8 cellular contexts compared by ENCODE assay signal in the genomic region with DNA sequence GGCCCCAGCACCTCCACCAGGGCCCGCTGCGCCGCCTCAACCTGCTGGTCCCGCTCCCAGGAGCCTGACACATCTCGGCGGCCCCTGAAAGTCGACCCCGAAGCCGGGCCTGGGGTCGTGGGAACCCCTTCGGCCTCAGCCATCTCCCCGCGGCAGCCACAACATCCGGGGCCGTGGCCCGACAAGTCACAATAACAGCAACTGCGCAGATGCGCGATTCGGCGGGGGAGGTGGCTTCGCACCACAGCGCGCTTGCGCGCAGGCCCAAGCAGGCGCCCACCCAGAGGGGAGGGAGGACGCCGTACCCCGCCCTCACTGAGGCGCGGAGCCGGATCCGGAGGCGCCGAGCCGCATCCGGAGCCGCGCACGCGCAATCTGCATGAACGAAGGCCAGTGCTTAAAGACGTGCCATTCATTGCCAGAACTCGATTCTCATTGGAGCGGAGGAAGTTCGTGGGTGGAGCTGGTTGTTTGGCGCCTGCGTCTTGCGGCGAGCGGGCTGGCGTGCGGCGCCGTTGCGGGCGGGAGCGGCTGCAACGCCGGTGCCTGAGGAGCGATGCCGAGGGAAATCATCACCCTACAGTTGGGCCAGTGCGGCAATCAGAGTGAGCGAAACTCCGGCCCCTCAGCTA. TPM values are rescaled to one million over a fixed set of nuclear protein-coding genes. Genes with fewer than 3 reads are reported as not detected.
DNase-seq lines count a peak whose midpoint lies in the region; ATAC-seq, FAIRE-seq and TF ChIP-seq lines count a peak whose summit lies in the region.

A gene with protein sequence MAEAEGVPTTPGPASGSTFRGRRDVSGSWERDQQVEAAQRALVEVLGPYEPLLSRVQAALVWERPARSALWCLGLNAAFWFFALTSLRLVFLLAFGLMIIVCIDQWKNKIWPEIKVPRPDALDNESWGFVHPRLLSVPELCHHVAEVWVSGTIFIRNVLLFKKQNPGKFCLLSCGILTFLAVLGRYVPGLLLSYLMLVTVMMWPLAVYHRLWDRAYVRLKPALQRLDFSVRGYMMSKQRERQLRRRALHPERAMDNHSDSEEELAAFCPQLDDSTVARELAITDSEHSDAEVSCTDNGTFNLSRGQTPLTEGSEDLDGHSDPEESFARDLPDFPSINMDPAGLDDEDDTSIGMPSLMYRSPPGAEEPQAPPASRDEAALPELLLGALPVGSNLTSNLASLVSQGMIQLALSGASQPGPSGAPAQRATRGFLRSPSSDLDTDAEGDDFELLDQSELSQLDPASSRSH (minus strand): TSS at position 193 of the 632 bp plus-strand sequence. CDS start 50 bp downstream, at position 143.
A gene (plus strand): TSS at position 502 of the 632 bp plus-strand sequence. CDS start 55 bp downstream, at position 557.

- TF ChIP-seq CTCF in DND-41 (IDR thresholded peaks at IDR 0.05; ENCODE audit: borderline replicate concordance, extremely low read depth, low read length, poor library complexity, severe bottlenecking), result peak; percentile 47

- H3K27ac Mint-ChIP-seq in activated T-cell treated with anti-CD3 and anti-CD28 coated beads, Interleukin-2, amount 50 U/mL, for 72 hours, result peak within 1 kb of the TSS; percentile 94

- DNase-seq in DND-41, result peak; percentile 99
- DNase-seq in RCC 7860 (ENCODE audit: low spot score), result peak; percentile 98
- DNase-seq in activated T-cell treated with anti-CD3 and anti-CD28 coated beads, Interleukin-2, amount 50 U/mL, for 72 hours, result peak; percentile 99 to 100
- DNase-seq in stimulated activated CD8-positive, alpha-beta memory T cell treated with anti-CD3 and anti-CD28 coated beads, Interleukin-7, amount 100 ng/mL, for 24 hours (ENCODE audit: low read depth), result peak; percentile 95

- H3K27me3 Mint-ChIP-seq in activated T-cell treated with anti-CD3 and anti-CD28 coated beads, Interleukin-2, amount 50 U/mL, for 72 hours (ENCODE audit: low read depth), result no peaks in the 10 kb centered on the region

- H3K9ac ChIP-seq in DND-41 (ENCODE audit: low read depth, low read length) (peak within 1 kb of the TSS; percentile 76), muscle layer of colon (ENCODE audit: low read length) (peak within 1 kb of the TSS; percentile 87)

- peaks cover 35% of the 10 kb centered on the region for H3K4me1 ChIP-seq in DND-41 (ENCODE audit: insufficient read depth, low read length)
- peaks cover 30% of the 10 kb centered on the region for H3K4me1 ChIP-seq in muscle layer of colon (ENCODE audit: insufficient read depth, low read length)

- H3K27ac ChIP-seq in DND-41 (ENCODE audit: low read length) (peak within 1 kb of the TSS; percentile 87), KOPT-K1 (ENCODE audit: low read depth, low read length, poor library complexity, severe bottlenecking) (peak within 1 kb of the TSS; percentile 85), muscle layer of colon (ENCODE audit: low read depth, low read length) (peak within 1 kb of the TSS; percentile 98)

- peak within 1 kb of the TSS; percentile 81 for H2AFZ ChIP-seq in DND-41 (ENCODE audit: low read depth, low read length)

- H3K27me3 ChIP-seq in DND-41 (ENCODE audit: insufficient read depth, low read length, poor library complexity) (no peaks in the 10 kb centered on the region), muscle layer of colon (ENCODE audit: control insufficient read depth in 1 of 2, insufficient read depth in 2 of 2, low read length in 2 of 2) (no peaks in the 10 kb centered on the region)

- peaks cover 44% of the 10 kb centered on the region for H3K4me1 Mint-ChIP-seq in activated T-cell treated with anti-CD3 and anti-CD28 coated beads, Interleukin-2, amount 50 U/mL, for 72 hours (ENCODE audit: low read depth)

- H3K36me3 ChIP-seq in DND-41 (ENCODE audit: insufficient read depth, low read length) (peaks cover 38% of the 10 kb centered on the region), KOPT-K1 (ENCODE audit: insufficient read depth, low read length) (peaks cover 35% of the 10 kb centered on the region), muscle layer of colon (ENCODE audit: insufficient read depth, low read length) (peaks cover 16% of the 10 kb centered on the region)

- peaks cover 60% of the 10 kb centered on the region for H3K79me2 ChIP-seq in DND-41 (ENCODE audit: insufficient read depth, low read length)

- H3K4me3 Mint-ChIP-seq in activated T-cell treated with anti-CD3 and anti-CD28 coated beads, Interleukin-2, amount 50 U/mL, for 72 hours, result peak within 1 kb of the TSS; percentile 98 to 100

- peak within 1 kb of the TSS; percentile 71 for H3K4me2 ChIP-seq in DND-41 (ENCODE audit: insufficient read depth, low read length)

- ATAC-seq in DND-41 (ENCODE audit: insufficient read depth, low read depth), result peak; percentile 91
- ATAC-seq in GM21786 (IDR thresholded peaks at IDR 0.05; ENCODE audit: unreplicated experiment), result peak; percentile 90
- ATAC-seq in activated T-cell treated with anti-CD3 and anti-CD28 coated beads, Interleukin-2, amount 50 U/mL, for 72 hours (replicated peaks in 1 of 2), result peak; percentile 93 to 94
- peak; percentile 97 for ATAC-seq in esophagus mucosa

- peaks cover 13% of the 10 kb centered on the region for H4K20me1 ChIP-seq in DND-41 (ENCODE audit: insufficient read depth, low read length)

- H3K4me3 ChIP-seq in DND-41 (ENCODE audit: low read depth in 1 of 2, low read length in 2 of 2), result peak within 1 kb of the TSS; percentile 75 to 89
- peak within 1 kb of the TSS; percentile 96 for H3K4me3 ChIP-seq in muscle layer of colon (ENCODE audit: low read depth in 1 of 2, low read length in 2 of 2)

- H3K9me3 Mint-ChIP-seq in activated T-cell treated with anti-CD3 and anti-CD28 coated beads, Interleukin-2, amount 50 U/mL, for 72 hours, result no peaks in the 10 kb centered on the region

- H3K9me3 ChIP-seq in DND-41 (ENCODE audit: insufficient read depth, low read length, severe bottlenecking) (no peaks in the 10 kb centered on the region), KOPT-K1 (ENCODE audit: insufficient read depth, low read length, poor library complexity, severe bottlenecking) (no peaks in the 10 kb centered on the region), muscle layer of colon (ENCODE audit: low read length) (no peaks in the 10 kb centered on the region)

- peak; percentile 83 for FAIRE-seq in RCC 7860 (lab: Jason Lieb, UNC)

- H3K36me3 Mint-ChIP-seq in activated T-cell treated with anti-CD3 and anti-CD28 coated beads, Interleukin-2, amount 50 U/mL, for 72 hours (ENCODE audit: insufficient read depth in 2 of 2), result peaks cover 5 to 11% of the 10 kb centered on the region in 2 donors

RNA-seq across cellular contexts. Expression of the first gene that starts in this region (rescaled TPM):
- 10 to 100 TPM; 41.5 to 42.6 TPM for total RNA-seq in activated T-cell treated with anti-CD3 and anti-CD28 coated beads, Interleukin-2, amount 50 U/mL, for 72 hours
- total RNA-seq in esophagus mucosa, result 53.6 TPM

RNA-seq across cellular contexts. Expression of the second gene that starts in this region (rescaled TPM):
- 10 to 100 TPM; 42.3 to 51.5 TPM for total RNA-seq in activated T-cell treated with anti-CD3 and anti-CD28 coated beads, Interleukin-2, amount 50 U/mL, for 72 hours
- total RNA-seq in esophagus mucosa, result 44.4 TPM

Comparison
In these comparisons a context has a peak if more than half of its experiments do, and no peak if none do; other contexts are left out.
1. Peak in every context shown above with its lines: DNase-seq, ATAC-seq, H3K4me3 ChIP-seq and H3K27ac ChIP-seq.